In genomic region chr13:110265341-110265681, GRCh38 we compare ENCODE assay signal across 16 cellular contexts. TPM values are rescaled to one million over a fixed set of nuclear protein-coding genes. Genes with fewer than 3 reads are reported as not detected.
A peak's percentile ranks its signal among the peaks of the same experiment; 100 is the strongest.
DNase-seq lines count a peak whose midpoint lies in the region; ATAC-seq and TF ChIP-seq lines count a peak whose summit lies in the region.
"Had no signal": no experiment of that assay in that cellular context is flagged by ENCODE, and none has a peak within 500 bp of the region (broad histone marks: within the 10 kb centered on the region; RNA-seq: fewer than 3 reads in every experiment).

No MANE protein-coding gene starts in this region.

- H3K9me3 ChIP-seq in right atrium auricular region (no peaks in the 10 kb centered on the region), psoas muscle (no peaks in the 10 kb centered on the region), vagina (no peaks in the 10 kb centered on the region)
- H3K9me3 ChIP-seq: mucosa of descending colon had no signal

- H3K36me3 Mint-ChIP-seq in activated CD4-positive, alpha-beta T cell treated with anti-CD3 and anti-CD28 coated beads, Interleukin-2, amount 10 ng/mL, durations not matched to agents 24 days and 14 days (ENCODE audit: low read depth): no peaks in the 10 kb centered on the region

- DNase-seq in activated CD8-positive, alpha-beta memory T cell treated with anti-CD3 and anti-CD28 coated beads for 24 hours: peak; percentile 17
- no peak for DNase-seq in activated CD8-positive, alpha-beta memory T cell treated with anti-CD3 and anti-CD28 coated beads, Interleukin-2, amount 50 U/mL, for 4 hours
- DNase-seq in right atrium auricular region (ENCODE audit: low spot score) (no peak), psoas muscle (no peak), vagina (ENCODE audit: extremely low spot score in 2 of 2) (no peak), activated gamma-delta T cell treated with Interleukin-2 at 50 U/mL for 16 hours (no peak)
- DNase-seq in activated CD4-positive, alpha-beta T cell treated with anti-CD3 and anti-CD28 coated beads, Interleukin-2, amount 10 ng/mL, durations not matched to agents 24 days and 14 days: no peak
- DNase-seq: activated T-cell treated with anti-CD3 and anti-CD28 coated beads, Interleukin-2, amount 50 U/mL, for 48 hours; glutamatergic neuron; mucosa of descending colon; NCI-H187 treated with DMSO at 0.1 percent for 48 hours; NCI-H524 had no signal

- H3K27me3 ChIP-seq in right atrium auricular region (no peaks in the 10 kb centered on the region), psoas muscle (ENCODE audit: insufficient read depth in 3 of 3, low read length in 2 of 3) (peaks cover 0 to 28% (median 12%) of the 10 kb centered on the region in 3 donors), vagina (no peaks in the 10 kb centered on the region)
- H3K27me3 ChIP-seq: BLaER1 treated with 17β-estradiol and CSF1 and Interleukin-3, amounts not matched to agents 10 nM and 100 nM had no signal

- H3K36me3 ChIP-seq in right atrium auricular region (no peaks in the 10 kb centered on the region), psoas muscle (ENCODE audit: insufficient read depth in 1 of 2, low read depth in 1 of 2) (no peaks in the 10 kb centered on the region), vagina (no peaks in the 10 kb centered on the region)
- H3K36me3 ChIP-seq: BLaER1 treated with 17β-estradiol and CSF1 and Interleukin-3, amounts not matched to agents 10 nM and 100 nM had no signal

- intact Hi-C loops in psoas muscle (cut with DNase I): no loop called here
- intact Hi-C loops in vagina (cut with DNase I): no loop called here
- intact Hi-C loops in activated CD4-positive, alpha-beta T cell treated with anti-CD3 and anti-CD28 coated beads, Interleukin-2, amount 10 ng/mL, durations not matched to agents 24 days and 14 days (cut with micrococcal nuclease): no loop called here

- H3K27me3 Mint-ChIP-seq in activated CD4-positive, alpha-beta T cell treated with anti-CD3 and anti-CD28 coated beads, Interleukin-2, amount 10 ng/mL, durations not matched to agents 24 days and 14 days: peaks cover 17% of the 10 kb centered on the region

- no peak overlapping the region for H3K4me3 ChIP-seq in right atrium auricular region
- H3K4me3 ChIP-seq in psoas muscle: no peak overlapping the region
- H3K4me3 ChIP-seq in vagina: no peak overlapping the region
- H3K4me3 ChIP-seq: BLaER1 treated with 17β-estradiol and CSF1 and Interleukin-3, amounts not matched to agents 10 nM and 100 nM; mucosa of descending colon had no signal

- 52 to 70% (median 63%) methylated on average over 6 of the region's 6 CpGs for WGBS in psoas muscle, 3 donors

- no peak overlapping the region for H3K27ac Mint-ChIP-seq in activated CD4-positive, alpha-beta T cell treated with anti-CD3 and anti-CD28 coated beads, Interleukin-2, amount 10 ng/mL, durations not matched to agents 24 days and 14 days
- H3K27ac Mint-ChIP-seq: stimulated activated naive CD8-positive, alpha-beta T cell treated with anti-CD3 and anti-CD28 coated beads, Interleukin-15, Interleukin-2, amounts not matched to agents 100 ng/mL and 50 ng/mL, for 24 hours had no signal

- H3K9me3 Mint-ChIP-seq in activated CD4-positive, alpha-beta T cell treated with anti-CD3 and anti-CD28 coated beads, Interleukin-2, amount 10 ng/mL, durations not matched to agents 24 days and 14 days: no peaks in the 10 kb centered on the region
- H3K9me3 Mint-ChIP-seq: stimulated activated naive CD8-positive, alpha-beta T cell treated with anti-CD3 and anti-CD28 coated beads, Interleukin-15, Interleukin-2, amounts not matched to agents 100 ng/mL and 50 ng/mL, for 24 hours had no signal

- H3K27ac ChIP-seq in right atrium auricular region (peak overlapping the region; percentile 58 to 65), psoas muscle (peak overlapping the region; percentile 67), vagina (peak overlapping the region; percentile 48)
- H3K27ac ChIP-seq: 22Rv1; BLaER1 treated with 17β-estradiol and CSF1 and Interleukin-3, amounts not matched to agents 10 nM and 100 nM had no signal

- no peak overlapping the region for H3K4me3 Mint-ChIP-seq in activated CD4-positive, alpha-beta T cell treated with anti-CD3 and anti-CD28 coated beads, Interleukin-2, amount 10 ng/mL, durations not matched to agents 24 days and 14 days
- H3K4me3 Mint-ChIP-seq: stimulated activated naive CD8-positive, alpha-beta T cell treated with anti-CD3 and anti-CD28 coated beads, Interleukin-15, Interleukin-2, amounts not matched to agents 100 ng/mL and 50 ng/mL, for 24 hours had no signal

- H3K4me1 ChIP-seq in right atrium auricular region (peaks cover 0 to 90% of the 10 kb centered on the region in 2 donors), psoas muscle (peaks cover 22% of the 10 kb centered on the region), vagina (peaks cover 65% of the 10 kb centered on the region)

- H3K4me1 Mint-ChIP-seq in activated CD4-positive, alpha-beta T cell treated with anti-CD3 and anti-CD28 coated beads, Interleukin-2, amount 10 ng/mL, durations not matched to agents 24 days and 14 days: no peaks in the 10 kb centered on the region

- no peak for TF ChIP-seq POLR2A in vagina (IDR thresholded peaks at IDR 0.05)

- no peak for TF ChIP-seq CTCF in right atrium auricular region (IDR thresholded peaks at IDR 0.05)
- TF ChIP-seq CTCF in psoas muscle (IDR thresholded peaks at IDR 0.05): no peak
- TF ChIP-seq CTCF in vagina (IDR thresholded peaks at IDR 0.05): no peak

- ATAC-seq in psoas muscle (peak in 3 of 4 donors; percentile 31 to 41 (median 36)), HG03442 (IDR thresholded peaks at IDR 0.05; ENCODE audit: unreplicated experiment) (no peak)
- ATAC-seq: mucosa of descending colon had no signal

RNA-seq across cellular contexts. Expression of gene COL4A1, which starts 41.6 kb away (rescaled TPM):
- total RNA-seq in right atrium auricular region (100 to 1,000 TPM; 140 to 201 TPM), psoas muscle (100 to 1,000 TPM in 2 of 4 donors, 10 to 100 TPM in 2; 87.3 to 127 (median 110) TPM), vagina (178 TPM)
- polyA plus RNA-seq in psoas muscle: 100 to 1,000 TPM in 1 of 3 donors, 10 to 100 TPM in 2; 39.0 to 115 (median 60.2) TPM
- not detected in 2 replicates for total RNA-seq in activated CD4-positive, alpha-beta T cell treated with anti-CD3 and anti-CD28 coated beads, Interleukin-2, amount 10 ng/mL, durations not matched to agents 24 days and 14 days

RNA-seq across cellular contexts. Expression of gene COL4A2, which starts 41.8 kb away (rescaled TPM):
- 100 to 1,000 TPM; 141 to 153 TPM for total RNA-seq in right atrium auricular region
- 10 to 100 TPM; 49.1 to 64.0 (median 59.9) TPM for total RNA-seq in psoas muscle
- 10 to 100 TPM; 25.8 to 84.5 (median 37.9) TPM for polyA plus RNA-seq in psoas muscle
- total RNA-seq in vagina: 180 TPM
- total RNA-seq in activated CD4-positive, alpha-beta T cell treated with anti-CD3 and anti-CD28 coated beads, Interleukin-2, amount 10 ng/mL, durations not matched to agents 24 days and 14 days: not detected in 2 replicates

Comparison
In these comparisons a context has a peak if more than half of its experiments do, and no peak if none do; other contexts are left out.
1. RNA of gene COL4A1, which starts 41.6 kb away (total RNA-seq): 140 to 201 TPM in right atrium auricular region, 178 TPM in vagina (single experiment) and 87.3 to 127 TPM in psoas muscle; not detected in activated CD4-positive, alpha-beta T cell treated with anti-CD3 and anti-CD28 coated beads, Interleukin-2, amount 10 ng/mL, durations not matched to agents 24 days and 14 days; every median in the first group is over 10 times any median in the second.
2. RNA of gene COL4A2, which starts 41.8 kb away (total RNA-seq): 180 TPM in vagina (single experiment), 141 to 153 TPM in right atrium auricular region and 49.1 to 64.0 TPM in psoas muscle; not detected in activated CD4-positive, alpha-beta T cell treated with anti-CD3 and anti-CD28 coated beads, Interleukin-2, amount 10 ng/mL, durations not matched to agents 24 days and 14 days; every median in the first group is over 10 times any median in the second.
3. Peak in every context shown above with its lines, with median percentiles within 50 percentile points of each other: H3K27ac ChIP-seq.